ENCODE assay signal across 25 cellular contexts in the genomic region with DNA sequence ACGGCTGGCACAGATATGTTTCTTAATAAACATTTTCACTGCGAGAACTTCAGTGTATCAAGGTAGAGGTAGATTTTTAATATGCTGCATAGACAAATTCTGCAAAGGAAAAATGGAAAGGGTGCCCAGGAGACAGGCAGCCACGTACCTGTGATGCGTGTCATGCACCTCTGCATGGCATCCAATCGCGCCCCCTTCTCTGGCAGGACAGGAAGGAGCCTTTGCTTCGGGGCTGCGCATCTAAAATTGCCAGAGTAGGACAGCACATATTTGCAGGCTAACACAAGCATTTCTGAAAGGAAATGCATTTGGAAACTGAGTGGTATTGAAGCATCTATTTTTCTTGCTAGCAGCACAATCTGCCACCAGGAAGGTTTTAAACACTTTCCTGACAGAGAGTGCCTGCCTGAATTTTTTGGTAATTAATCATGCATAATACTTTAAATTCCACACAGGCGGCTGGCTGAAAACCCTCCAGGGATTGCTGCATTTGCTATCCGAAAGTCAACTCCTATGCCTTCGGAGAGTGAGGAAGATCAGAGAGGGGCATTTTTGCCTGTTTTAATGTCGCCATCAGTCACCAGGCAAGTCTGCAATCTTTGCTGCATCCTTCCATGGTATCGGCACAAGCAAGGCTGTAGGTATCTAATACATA.
DNase-seq lines count a peak whose midpoint lies in the region; ATAC-seq, FAIRE-seq and TF ChIP-seq lines count a peak whose summit lies in the region.
"Had no signal": no experiment of that assay in that cellular context is flagged by ENCODE, and none has a peak within 500 bp of the region (broad histone marks: within the 10 kb centered on the region; RNA-seq: fewer than 3 reads in every experiment).

No MANE protein-coding gene starts in this region.

- no peak overlapping the region for H3K4me3 Mint-ChIP-seq in astrocyte (ENCODE audit: unreplicated experiment)
- H3K4me3 Mint-ChIP-seq: brain; CD8-positive, alpha-beta memory T cell; nephron progenitor cell; stimulated activated effector memory CD8-positive, alpha-beta T cell treated with anti-CD3 and anti-CD28 coated beads, Interleukin-12 subunit alpha, Interleukin-12 subunit beta, amount 100 ng/mL, for 72 hours had no signal

- no peak overlapping the region for H3K9ac ChIP-seq in astrocyte (ENCODE audit: low read length)
- no peak overlapping the region for H3K9ac ChIP-seq in smooth muscle cell (ENCODE audit: low read depth)

- H3K4me2 ChIP-seq in astrocyte (ENCODE audit: low read length) (peak overlapping the region; percentile 51), smooth muscle cell (peak overlapping the region; percentile 71)

- H3K27ac Mint-ChIP-seq in astrocyte (ENCODE audit: unreplicated experiment) = peak overlapping the region; percentile 41
- H3K27ac Mint-ChIP-seq: activated T-helper 2 cell treated with anti-CD3 and anti-CD28 coated beads, Interferon-gamma antibody, Interleukin-2, Interleukin-4, amounts not matched to agents 10 μg/mL and 5 μg/mL and 100 μg/mL, durations not matched to agents 14 hours and 24 hours and 36 hours; CD8-positive, alpha-beta memory T cell; nephron progenitor cell; stimulated activated effector memory CD8-positive, alpha-beta T cell treated with anti-CD3 and anti-CD28 coated beads, Interleukin-12 subunit alpha, Interleukin-12 subunit beta, amount 100 ng/mL, for 72 hours had no signal

- no peaks in the 10 kb centered on the region for H3K27me3 ChIP-seq in astrocyte (ENCODE audit: insufficient read depth, low read length)
- H3K27me3 ChIP-seq in smooth muscle cell (ENCODE audit: low read depth) = no peaks in the 10 kb centered on the region

- H3K79me2 ChIP-seq in astrocyte (ENCODE audit: insufficient read depth, low read length) = no peaks in the 10 kb centered on the region
- no peaks in the 10 kb centered on the region for H3K79me2 ChIP-seq in smooth muscle cell (ENCODE audit: low read depth)

- H2AFZ ChIP-seq in astrocyte (ENCODE audit: low read depth, low read length) (no peak overlapping the region), smooth muscle cell (ENCODE audit: low read depth) (no peak overlapping the region)

- no peaks in the 10 kb centered on the region for H3K36me3 ChIP-seq in astrocyte (ENCODE audit: insufficient read depth, low read length)
- no peaks in the 10 kb centered on the region for H3K36me3 ChIP-seq in smooth muscle cell (ENCODE audit: low read depth)
- H3K36me3 ChIP-seq: WERI-Rb-1 had no signal

- peaks cover 21% of the 10 kb centered on the region for H3K4me1 Mint-ChIP-seq in astrocyte (ENCODE audit: low read depth, unreplicated experiment)
- H3K4me1 Mint-ChIP-seq: CD8-positive, alpha-beta memory T cell; nephron progenitor cell; stimulated activated effector memory CD8-positive, alpha-beta T cell treated with anti-CD3 and anti-CD28 coated beads, Interleukin-12 subunit alpha, Interleukin-12 subunit beta, amount 100 ng/mL, for 72 hours had no signal

- ATAC-seq in GM21529 (IDR thresholded peaks at IDR 0.05; ENCODE audit: unreplicated experiment) (no peak), GM18870 (IDR thresholded peaks at IDR 0.05; ENCODE audit: unreplicated experiment) (no peak)
- ATAC-seq: esophagus mucosa; stimulated activated effector memory CD8-positive, alpha-beta T cell treated with anti-CD3 and anti-CD28 coated beads, Interleukin-12 subunit alpha, Interleukin-12 subunit beta, amount 100 ng/mL, for 72 hours had no signal

- no peak overlapping the region for H3K27ac ChIP-seq in astrocyte (ENCODE audit: low read depth, low read length)
- no peak overlapping the region for H3K27ac ChIP-seq in smooth muscle cell (ENCODE audit: low read depth)
- H3K27ac ChIP-seq: HL-60, SK-N-MC, WERI-Rb-1 had no signal

- H3K27me3 Mint-ChIP-seq in astrocyte (ENCODE audit: low read depth, unreplicated experiment) = peaks cover 3% of the 10 kb centered on the region

- no peaks in the 10 kb centered on the region for H3F3A ChIP-seq in smooth muscle cell (ENCODE audit: low read depth)

- H3K4me1 ChIP-seq in astrocyte (ENCODE audit: insufficient read depth, low read length) (peaks cover 3% of the 10 kb centered on the region), smooth muscle cell (ENCODE audit: low read depth) (peaks cover 16% of the 10 kb centered on the region)

- WGBS in smooth muscle cell (ENCODE audit: low lambda C conversion rate) = 58% methylated on average over 13 of the region's 13 CpGs

- no peaks in the 10 kb centered on the region for H4K20me1 ChIP-seq in astrocyte (ENCODE audit: insufficient read depth, low read length)
- H4K20me1 ChIP-seq in smooth muscle cell (ENCODE audit: low read depth) = no peaks in the 10 kb centered on the region

- H3K36me3 Mint-ChIP-seq in astrocyte (ENCODE audit: low read depth, unreplicated experiment) = no peaks in the 10 kb centered on the region
- H3K36me3 Mint-ChIP-seq: brain; CD8-positive, alpha-beta memory T cell had no signal

- no peak for FAIRE-seq in astrocyte (lab: Jason Lieb, UNC)
- FAIRE-seq: GM12891 had no signal

- TF ChIP-seq CTCF in astrocyte (IDR thresholded peaks at IDR 0.05; ENCODE audit: insufficient read depth, low read depth, low read length) (no peak), smooth muscle cell (IDR thresholded peaks at IDR 0.05; ENCODE audit: borderline replicate concordance, insufficient read depth, poor library complexity, severe bottlenecking) (no peak)

- H3K9me3 ChIP-seq in astrocyte (ENCODE audit: insufficient read depth, low read depth, low read length) = no peaks in the 10 kb centered on the region
- H3K9me3 ChIP-seq in smooth muscle cell (replicated peaks; ENCODE audit: low read depth) = no peaks in the 10 kb centered on the region

- no peaks in the 10 kb centered on the region for H3K9me3 Mint-ChIP-seq in astrocyte (ENCODE audit: unreplicated experiment)
- H3K9me3 Mint-ChIP-seq: activated T-helper 2 cell treated with anti-CD3 and anti-CD28 coated beads, Interferon-gamma antibody, Interleukin-2, Interleukin-4, amounts not matched to agents 10 μg/mL and 5 μg/mL and 100 μg/mL, durations not matched to agents 14 hours and 24 hours and 36 hours; brain; nephron progenitor cell; stimulated activated effector memory CD8-positive, alpha-beta T cell treated with anti-CD3 and anti-CD28 coated beads, Interleukin-12 subunit alpha, Interleukin-12 subunit beta, amount 100 ng/mL, for 72 hours had no signal

- H3K4me3 ChIP-seq in astrocyte (ENCODE audit: insufficient read depth, low read depth, low read length) = no peak overlapping the region
- H3K4me3 ChIP-seq in smooth muscle cell = no peak overlapping the region
- H3K4me3 ChIP-seq: SK-N-MC had no signal

- DNase-seq in ELF-1 (ENCODE audit: low read depth, low spot score) (peak; percentile 11), astrocyte (ENCODE audit: low read depth) (peak; percentile 20), kidney tubule cell (ENCODE audit: low spot score) (peak; percentile 66), smooth muscle cell (lab: John Stamatoyannopoulos, UW; ENCODE audit: unreplicated experiment) (no peak), MV-4-11 (lab: John Stamatoyannopoulos, UW) (no peak), HUDEP-2 (lab: John Stamatoyannopoulos, UW; ENCODE audit: unreplicated experiment in 76 of 76) (no peak)
- DNase-seq: activated CD4-positive, alpha-beta T cell treated with anti-CD3 and anti-CD28 coated beads, Interleukin-2, amount 50 U/mL, for 4 hours; activated CD8-positive, alpha-beta memory T cell treated with anti-CD3 and anti-CD28 coated beads, Interleukin-2, amount 50 U/mL, for 48 hours; CD8-positive, alpha-beta memory T cell; DMS153; effector memory CD4-positive, alpha-beta T cell; MM.1S; NCI-H2171 treated with DMSO at 0.1 percent for 48 hours; NCI-H524 treated with DMSO at 0.1 percent for 48 hours; nephron progenitor cell; WERI-Rb-1 had no signal

Comparison
In these comparisons a context has a peak if more than half of its experiments do, and no peak if none do; other contexts are left out.
1. DNase-seq: peak in ELF-1 (single experiment), astrocyte (single experiment) and kidney tubule cell (single experiment); none in smooth muscle cell (single experiment), MV-4-11 (single experiment) and HUDEP-2 (0 of 76).